Comparison of ENCODE assay signal across 23 cellular contexts in genomic region chr14:75437201-75438143, GRCh38. TPM values are rescaled to one million over a fixed set of nuclear protein-coding genes. Genes with fewer than 3 reads are reported as not detected.
DNase-seq lines count a peak whose midpoint lies in the region; ATAC-seq, FAIRE-seq and TF ChIP-seq lines count a peak whose summit lies in the region.
"Had no signal": no experiment of that assay in that cellular context is flagged by ENCODE, and none has a peak within 500 bp of the region (broad histone marks: within the 10 kb centered on the region; RNA-seq: fewer than 3 reads in every experiment).

No MANE protein-coding gene starts in this region.

- H3K4me3 Mint-ChIP-seq in osteocyte (ENCODE audit: unreplicated experiment): no peak overlapping the region
- H3K4me3 Mint-ChIP-seq: activated B cell treated with CpG ODN at 0.5 μM for 24 hours; activated CD4-positive, alpha-beta memory T cell treated with anti-CD3 and anti-CD28 coated beads, Interleukin-2, amount 10 ng/mL, durations not matched to agents 7 days and 5 days; activated naive CD4-positive, alpha-beta T cell treated with anti-CD3 and anti-CD28 coated beads, Interleukin-2, amount 10 ng/mL, durations not matched to agents 7 days and 5 days; CD14-positive monocyte had no signal

- H3K9me3 ChIP-seq in HepG2 (ENCODE audit: low read length): no peaks in the 10 kb centered on the region
- no peaks in the 10 kb centered on the region for H3K9me3 ChIP-seq in tibial nerve
- H3K9me3 ChIP-seq: ascending aorta, pancreas, vagina had no signal

- intact Hi-C loops in HepG2 (cut with micrococcal nuclease; ENCODE audit: unreplicated experiment): no loop called here

- in situ Hi-C loops in HepG2 (cut with HindIII; ENCODE audit: extremely low pct_ligation_motif_present, low pct_unique_long_range_greater_than_20kb): no loop called here

- no peak for FAIRE-seq in HepG2 (lab: Jason Lieb, UNC)
- FAIRE-seq: pancreas had no signal

- H3K4me3 ChIP-seq in HepG2 (replicated peaks in 1 of 3; ENCODE audit: insufficient read depth in 1 of 3, low read depth in 2 of 3, low read length in 3 of 3) (no peak overlapping the region), tibial nerve (no peak overlapping the region)
- H3K4me3 ChIP-seq: ascending aorta, lung, pancreas, vagina had no signal

- no peak for ATAC-seq in HepG2
- no peak for ATAC-seq in omental fat pad (ENCODE audit: low FRiP score)
- ATAC-seq in GM21381 (IDR thresholded peaks at IDR 0.05; ENCODE audit: unreplicated experiment): no peak
- ATAC-seq: pancreas had no signal

- no peak for TF ChIP-seq CTCF in HepG2 (CRISPR knock-in tag; IDR thresholded peaks at IDR 0.05)
- TF ChIP-seq CTCF in tibial nerve (IDR thresholded peaks at IDR 0.05): no peak
- TF ChIP-seq CTCF in osteocyte (IDR thresholded peaks at IDR 0.05): no peak
- no peak for TF ChIP-seq CTCF in omental fat pad (IDR thresholded peaks at IDR 0.05)

- H3K4me1 ChIP-seq in HepG2 (ENCODE audit: insufficient read depth, low read length) (no peaks in the 10 kb centered on the region), tibial nerve (peaks cover 0 to 94% (median 25%) of the 10 kb centered on the region in 4 donors)

- H3K27ac ChIP-seq in HepG2 (ENCODE audit: extremely low read length, insufficient read depth, low read length): no peak overlapping the region
- H3K27ac ChIP-seq in tibial nerve: peak overlapping the region in 1 of 4 donors; percentile 68
- H3K27ac ChIP-seq: pancreas, vagina had no signal

- peak; percentile 12 to 51 for DNase-seq in NCI-H526 (lab: John Stamatoyannopoulos, UW)
- no peak for DNase-seq in NCI-H526 treated with DMSO at 0.1 percent for 48 hours (lab: John Stamatoyannopoulos, UW)
- peak; percentile 73 for DNase-seq in RPMI8226
- DNase-seq in HepG2 (ENCODE audit: low spot score): no peak
- no peak for DNase-seq in tibial nerve (ENCODE audit: low spot score in 2 of 2)
- no peak for DNase-seq in osteocyte (ENCODE audit: extremely low spot score, unreplicated experiment)
- DNase-seq in omental fat pad (ENCODE audit: low spot score): no peak
- DNase-seq: activated B cell treated with CpG ODN at 0.5 μM for 24 hours; activated CD4-positive, alpha-beta memory T cell treated with anti-CD3 and anti-CD28 coated beads, Interleukin-2, amount 10 ng/mL, durations not matched to agents 7 days and 5 days; activated naive CD4-positive, alpha-beta T cell treated with anti-CD3 and anti-CD28 coated beads, Interleukin-2, amount 10 ng/mL, durations not matched to agents 7 days and 5 days; activated T-cell treated with anti-CD3 and anti-CD28 coated beads, Interleukin-2, amount 50 U/mL, for 1 hour; cerebellar nuclear complex; effector memory CD4-positive, alpha-beta T cell; NCI-H2081; NCI-H524 treated with DMSO at 0.1 percent for 48 hours; T-helper 2 cell had no signal

- POLR2A ChIA-PET in HepG2 (lab: Yijun Ruan, JAX): no interaction called here

- TF ChIP-seq RAD21 in HepG2 (CRISPR knock-in tag; IDR thresholded peaks at IDR 0.05): no peak

- H3K9ac ChIP-seq in HepG2 (ENCODE audit: insufficient read depth, low read depth, low read length): no peak overlapping the region

- H3K4me2 ChIP-seq in HepG2 (ENCODE audit: low read depth, low read length): no peak overlapping the region

- H3K4me1 Mint-ChIP-seq in osteocyte (ENCODE audit: unreplicated experiment): peaks cover 28% of the 10 kb centered on the region

- no peak overlapping the region for H3K27ac Mint-ChIP-seq in osteocyte (ENCODE audit: unreplicated experiment)
- H3K27ac Mint-ChIP-seq: activated B cell treated with CpG ODN at 0.5 μM for 24 hours; activated CD4-positive, alpha-beta memory T cell treated with anti-CD3 and anti-CD28 coated beads, Interleukin-2, amount 10 ng/mL, durations not matched to agents 7 days and 5 days; activated naive CD4-positive, alpha-beta T cell treated with anti-CD3 and anti-CD28 coated beads, Interleukin-2, amount 10 ng/mL, durations not matched to agents 7 days and 5 days had no signal

- no peaks in the 10 kb centered on the region for H3K27me3 Mint-ChIP-seq in osteocyte (ENCODE audit: unreplicated experiment)
- H3K27me3 Mint-ChIP-seq: activated B cell treated with CpG ODN at 0.5 μM for 24 hours had no signal

- peaks cover 5 to 76% of the 10 kb centered on the region in 2 experiments; a peak in 4 of 5 replicates for H3K36me3 ChIP-seq in HepG2 (replicated peaks in 1 of 2; ENCODE audit: control insufficient read depth in 1 of 2, insufficient read depth in 2 of 2, low read length in 2 of 2)
- H3K36me3 ChIP-seq in tibial nerve: peaks cover 0 to 78% (median 0%) of the 10 kb centered on the region in 3 donors

- CTCF ChIA-PET in HepG2 (lab: Yijun Ruan, JAX; ENCODE audit: low intra/inter-chr PET ratio, low total read pairs): no interaction called here

- no peak overlapping the region for H2AFZ ChIP-seq in HepG2 (ENCODE audit: low read length)

- no TSS peak for BruUV-seq in HepG2 (replicated peaks; lab: Mats Ljungman, UMichigan)

- TF ChIP-seq EP300 in HepG2 (IDR thresholded peaks at IDR 0.05; ENCODE audit: low read depth in 2 of 2, low read length in 2 of 2) (no peak), HepG2 (CRISPR knock-in tag; IDR thresholded peaks at IDR 0.05; ENCODE audit: borderline replicate concordance) (no peak), tibial nerve (IDR thresholded peaks at IDR 0.05) (no peak)

- H3K79me2 ChIP-seq in HepG2 (ENCODE audit: insufficient read depth, low read length): no peaks in the 10 kb centered on the region

- WGBS in HepG2 (ENCODE audit: low lambda C conversion rate): 94% methylated on average over 9 of the region's 14 CpGs
- 60 to 68% methylated on average over 14 of the region's 14 CpGs for WGBS in tibial nerve, 2 donors

- no peak for TF ChIP-seq POLR2A in HepG2 (IDR thresholded peaks at IDR 0.05; ENCODE audit: insufficient read depth in 1 of 2, low read depth in 2 of 2, low read length in 2 of 2)
- TF ChIP-seq POLR2A in tibial nerve (IDR thresholded peaks at IDR 0.05): no peak

- no peaks in the 10 kb centered on the region for H3K9me3 Mint-ChIP-seq in osteocyte (ENCODE audit: unreplicated experiment)
- H3K9me3 Mint-ChIP-seq: activated B cell treated with CpG ODN at 0.5 μM for 24 hours; activated CD4-positive, alpha-beta memory T cell treated with anti-CD3 and anti-CD28 coated beads, Interleukin-2, amount 10 ng/mL, durations not matched to agents 7 days and 5 days; activated naive CD4-positive, alpha-beta T cell treated with anti-CD3 and anti-CD28 coated beads, Interleukin-2, amount 10 ng/mL, durations not matched to agents 7 days and 5 days; CD14-positive monocyte; H9 had no signal

- H4K20me1 ChIP-seq in HepG2 (ENCODE audit: insufficient read depth, low read length): 0 out of 2 replicates have a peak, but pooled peaks cover 5% of the 10 kb centered on the region

- H3K27me3 ChIP-seq in HepG2 (ENCODE audit: control insufficient read depth in 1 of 2, insufficient read depth in 2 of 2, low read length in 2 of 2): no peaks in the 10 kb centered on the region
- H3K27me3 ChIP-seq in tibial nerve: no peaks in the 10 kb centered on the region
- H3K27me3 ChIP-seq: ascending aorta, pancreas, vagina had no signal

- H3K36me3 Mint-ChIP-seq in osteocyte (ENCODE audit: unreplicated experiment): peaks cover 53% of the 10 kb centered on the region

TF ChIP-seq in HepG2, 621 proteins besides CTCF, POLR2A, EP300 and RAD21 (continues in another document):
- TF ChIP-seq HDAC1 (CRISPR knock-in tag; IDR thresholded peaks at IDR 0.05) (no peak), STAT5B (CRISPR knock-in tag; IDR thresholded peaks at IDR 0.05) (no peak), MAFK (conservative IDR thresholded peaks at IDR 0.05 in 1 of 2, IDR thresholded peaks at IDR 0.05 in 1 of 2; ENCODE audit: low read length in 2 of 2) (0 out of 4 replicates have a peak, but pooled peaks of 1 of the 2 experiments have one; percentile 21), RBFOX2 (IDR thresholded peaks at IDR 0.05; ENCODE audit: low read depth, low read length) (no peak)
- TF ChIP-seq, protein P1, sequence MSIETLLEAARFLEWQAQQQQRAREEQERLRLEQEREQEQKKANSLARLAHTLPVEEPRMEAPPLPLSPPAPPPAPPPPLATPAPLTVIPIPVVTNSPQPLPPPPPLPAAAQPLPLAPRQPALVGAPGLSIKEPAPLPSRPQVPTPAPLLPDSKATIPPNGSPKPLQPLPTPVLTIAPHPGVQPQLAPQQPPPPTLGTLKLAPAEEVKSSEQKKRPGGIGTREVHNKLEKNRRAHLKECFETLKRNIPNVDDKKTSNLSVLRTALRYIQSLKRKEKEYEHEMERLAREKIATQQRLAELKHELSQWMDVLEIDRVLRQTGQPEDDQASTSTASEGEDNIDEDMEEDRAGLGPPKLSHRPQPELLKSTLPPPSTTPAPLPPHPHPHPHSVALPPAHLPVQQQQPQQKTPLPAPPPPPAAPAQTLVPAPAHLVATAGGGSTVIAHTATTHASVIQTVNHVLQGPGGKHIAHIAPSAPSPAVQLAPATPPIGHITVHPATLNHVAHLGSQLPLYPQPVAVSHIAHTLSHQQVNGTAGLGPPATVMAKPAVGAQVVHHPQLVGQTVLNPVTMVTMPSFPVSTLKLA (IDR thresholded peaks at IDR 0.05): peak; percentile 56; the same call in 1 of the 2 replicates

RNA-seq across cellular contexts. Expression of gene JDP2, which starts 9.7 kb away (rescaled TPM):
- total RNA-seq in HepG2 (2016; rRNA removed; fragmentation: Illumina TruSeq; extraction: Trizol) (7.7 and 8.9 TPM in 2 replicates), tibial nerve (100 to 1,000 TPM in 2 of 4 donors, 10 to 100 TPM in 2; 82.3 to 147 (median 106) TPM), osteocyte (53.3 and 57.1 TPM in 2 replicates), omental fat pad (100 to 1,000 TPM in 1 of 4 donors, 10 to 100 TPM in 3; 59.7 to 141 (median 78.4) TPM)
- 10.3 and 11.0 TPM in 2 replicates for total RNA-seq in HepG2 (2016; cell fraction: cytosol; rRNA removed; fragmentation: Illumina TruSeq; extraction: Trizol; ENCODE audit: low read depth)
- 6.0 and 9.8 TPM in 2 replicates for total RNA-seq in HepG2 (2016; cell fraction: insoluble cytoplasmic fraction; rRNA removed; fragmentation: Illumina TruSeq; extraction: Trizol)
- total RNA-seq in HepG2 (2016; cell fraction: membrane; rRNA removed; fragmentation: Illumina TruSeq; extraction: Trizol): 19.5 and 19.7 TPM in 2 replicates
- total RNA-seq in HepG2 (2016; cell fraction: nucleus; rRNA removed; fragmentation: Illumina TruSeq; extraction: Trizol): 3.2 and 3.9 TPM in 2 replicates
- polyA plus RNA-seq in HepG2 (2011; rRNA removed): 8.0 and 9.0 TPM in 2 replicates
- polyA plus RNA-seq in HepG2 (2011; cell fraction: cytosol; rRNA removed): 8.4 and 10.0 TPM in 2 replicates
- polyA plus RNA-seq in HepG2 (2011; cell fraction: nucleus; rRNA removed): 10.7 and 11.2 TPM in 2 replicates
- polyA plus RNA-seq in HepG2 (2012): 6.3 and 12.0 TPM in 2 replicates
- 11.6 and 14.1 TPM in 2 replicates for polyA plus RNA-seq in HepG2 (2016; cell fraction: cytosol; fragmentation: Illumina TruSeq; extraction: Trizol; ENCODE audit: low read depth)
- 8.9 and 10.0 TPM in 2 replicates for polyA plus RNA-seq in HepG2 (2016; cell fraction: insoluble cytoplasmic fraction; fragmentation: Illumina TruSeq; extraction: Trizol; ENCODE audit: low read depth)
- 19.2 and 20.7 TPM in 2 replicates for polyA plus RNA-seq in HepG2 (2016; cell fraction: membrane; fragmentation: Illumina TruSeq; extraction: Trizol; ENCODE audit: low read depth)
- 8.8 and 10.0 TPM in 2 replicates for polyA plus RNA-seq in HepG2 (2016; cell fraction: nucleus; fragmentation: Illumina TruSeq; extraction: Trizol; ENCODE audit: insufficient read depth, low read depth)
- polyA minus RNA-seq in HepG2 (2011; rRNA and poly(A)+ RNA removed; ENCODE audit: low replicate concordance): 4.9 and 11.8 TPM in 2 replicates
- 5.5 and 5.9 TPM in 2 replicates for polyA minus RNA-seq in HepG2 (2011; cell fraction: cytosol; rRNA and poly(A)+ RNA removed)
- polyA minus RNA-seq in HepG2 (2011; cell fraction: nucleus; rRNA and poly(A)+ RNA removed): 10.7 and 11.3 TPM in 2 replicates

Comparison
In these comparisons a context has a peak if more than half of its experiments do, and no peak if none do; other contexts are left out.
1. DNase-seq: peak in NCI-H526 (2 of 2) and RPMI8226 (single experiment); none in NCI-H526 treated with DMSO at 0.1 percent for 48 hours (single experiment), HepG2 (single experiment), tibial nerve (0 of 2), osteocyte (single experiment) and omental fat pad (single experiment).